36 cellular contexts compared by ENCODE assay signal in genomic region chr15:88288661-88289060, GRCh38. TPM values are rescaled to one million over a fixed set of nuclear protein-coding genes. Genes with fewer than 3 reads are reported as not detected.
"Had no signal": no experiment of that assay in that cellular context is flagged by ENCODE, and none has a peak within 500 bp of the region (broad histone marks: within the 10 kb centered on the region; RNA-seq: fewer than 3 reads in every experiment).

No MANE protein-coding gene starts in this region.

- H3K36me3 ChIP-seq: adrenal gland, brain microvascular endothelial cell, breast epithelium had no signal

- H3K4me3 ChIP-seq: adrenal gland, body of pancreas, breast epithelium had no signal

- DNase-seq: activated B cell treated with CpG ODN at 0.5 μM for 24 hours; activated CD4-positive, alpha-beta memory T cell treated with anti-CD3 and anti-CD28 coated beads for 36 hours; activated CD4-positive, alpha-beta T cell treated with anti-CD3 and anti-CD28 coated beads for 4 hours; activated CD4-positive, alpha-beta T cell treated with anti-CD3 and anti-CD28 coated beads, Interleukin-2, amount 10 ng/mL, durations not matched to agents 24 days and 14 days; activated CD4-positive, alpha-beta T cell treated with anti-CD3 and anti-CD28 coated beads, Interleukin-2, amount 50 U/mL, for 1 hour; activated CD4-positive, alpha-beta T cell treated with anti-CD3 and anti-CD28 coated beads, Interleukin-2, amount 50 U/mL, for 4 hours; activated CD4-positive, CD25-positive, alpha-beta regulatory T cell treated with anti-CD3 and anti-CD28 coated beads, Interleukin-2, amount 50 U/mL, for 72 hours; activated CD8-positive, alpha-beta memory T cell treated with anti-CD3 and anti-CD28 coated beads, Interleukin-2, amount 50 U/mL, for 4 hours; activated CD8-positive, alpha-beta T cell treated with anti-CD3 and anti-CD28 coated beads for 36 hours; activated effector memory CD4-positive, alpha-beta T cell treated with anti-CD3 and anti-CD28 coated beads, Interleukin-2, amount 50 U/mL, for 16 hours; activated gamma-delta T cell treated with Interleukin-2 at 50 U/mL for 16 hours; activated naive CD4-positive, alpha-beta T cell; activated naive CD4-positive, alpha-beta T cell treated with anti-CD3 and anti-CD28 coated beads for 36 hours; activated naive CD4-positive, alpha-beta T cell treated with anti-CD3 and anti-CD28 coated beads, Interleukin-2, amount 50 U/mL, for 16 hours; activated naive CD8-positive, alpha-beta T cell treated with anti-CD3 and anti-CD28 coated beads, Interleukin-2, amount 10 ng/mL, durations not matched to agents 7 days and 5 days; activated T-cell treated with anti-CD3 and anti-CD28 coated beads for 4 hours; activated T-cell treated with anti-CD3 and anti-CD28 coated beads, Interleukin-2, amount 50 U/mL, for 1 hour; activated T-cell treated with anti-CD3 and anti-CD28 coated beads, Interleukin-2, amount 50 U/mL, for 4 hours; activated T-cell treated with anti-CD3 and anti-CD28 coated beads, Interleukin-2, amount 50 U/mL, for 72 hours; adrenal gland; amniotic stem cell; aorta; brain microvascular endothelial cell; central memory CD4-positive, alpha-beta T cell; T-helper 1 cell; T-helper 2 cell; T-helper 9 cell had no signal

- H3K4me1 ChIP-seq: adrenal gland, body of pancreas, breast epithelium had no signal

- H3K27me3 ChIP-seq: body of pancreas, brain microvascular endothelial cell had no signal

- H3K4me3 Mint-ChIP-seq: activated B cell treated with CpG ODN at 0.5 μM for 24 hours; activated CD4-positive, alpha-beta memory T cell treated with anti-CD3 and anti-CD28 coated beads for 36 hours; activated CD4-positive, alpha-beta T cell treated with anti-CD3 and anti-CD28 coated beads, Interleukin-2, amount 10 ng/mL, durations not matched to agents 24 days and 14 days; activated CD8-positive, alpha-beta T cell treated with anti-CD3 and anti-CD28 coated beads for 36 hours; activated naive CD4-positive, alpha-beta T cell treated with anti-CD3 and anti-CD28 coated beads for 36 hours; activated naive CD8-positive, alpha-beta T cell treated with anti-CD3 and anti-CD28 coated beads, Interleukin-2, amount 10 ng/mL, durations not matched to agents 7 days and 5 days; activated T-cell treated with anti-CD3 and anti-CD28 coated beads, Interleukin-2, amount 50 U/mL, for 4 hours; activated T-cell treated with anti-CD3 and anti-CD28 coated beads, Interleukin-2, amount 50 U/mL, for 72 hours; activated T-helper 1 cell treated with anti-CD3 and anti-CD28 coated beads, Interleukin-12 subunit alpha, Interleukin-12 subunit beta, Interleukin-2, Interleukin-4 antibody, amounts not matched to agents 30 ng/mL and 10 ng/mL and 1 ng/mL, durations not matched to agents 14 hours and 24 hours and 36 hours; activated T-helper 17 cell treated with anti-CD3 and anti-CD28 coated beads, Interleukin-2, amount 50 U/mL, for 72 hours; T-helper 1 cell treated with Interleukin-12 subunit alpha and Interleukin-12 subunit beta and Interleukin-4 antibody, amounts not matched to agents 30 μg/mL and 1 μg/mL, for 36 hours; T-helper 2 cell treated with Interferon-gamma antibody and Interleukin-4, amounts not matched to agents 5 μg/mL and 100 μg/mL, for 36 hours had no signal

- H3K9me3 Mint-ChIP-seq: activated B cell treated with CpG ODN at 0.5 μM for 24 hours; activated CD4-positive, alpha-beta memory T cell treated with anti-CD3 and anti-CD28 coated beads for 36 hours; activated CD4-positive, alpha-beta T cell treated with anti-CD3 and anti-CD28 coated beads, Interleukin-2, amount 10 ng/mL, durations not matched to agents 24 days and 14 days; activated CD8-positive, alpha-beta T cell treated with anti-CD3 and anti-CD28 coated beads for 36 hours; activated naive CD4-positive, alpha-beta T cell treated with anti-CD3 and anti-CD28 coated beads for 36 hours; activated naive CD4-positive, alpha-beta T cell treated with anti-CD3 and anti-CD28 coated beads, Interleukin-2, amount 50 U/mL, for 72 hours; activated naive CD8-positive, alpha-beta T cell treated with anti-CD3 and anti-CD28 coated beads, Interleukin-2, amount 10 ng/mL, durations not matched to agents 7 days and 5 days; activated T-cell treated with anti-CD3 and anti-CD28 coated beads, Interleukin-2, amount 50 U/mL, for 4 hours; activated T-cell treated with anti-CD3 and anti-CD28 coated beads, Interleukin-2, amount 50 U/mL, for 72 hours; activated T-helper 1 cell treated with anti-CD3 and anti-CD28 coated beads, Interleukin-12 subunit alpha, Interleukin-12 subunit beta, Interleukin-2, Interleukin-4 antibody, amounts not matched to agents 30 ng/mL and 10 ng/mL and 1 ng/mL, durations not matched to agents 14 hours and 24 hours and 36 hours; activated T-helper 17 cell treated with anti-CD3 and anti-CD28 coated beads, Interleukin-2, amount 50 U/mL, for 72 hours; T-helper 1 cell treated with Interleukin-12 subunit alpha and Interleukin-12 subunit beta and Interleukin-4 antibody, amounts not matched to agents 30 μg/mL and 1 μg/mL, for 36 hours; T-helper 2 cell treated with Interferon-gamma antibody and Interleukin-4, amounts not matched to agents 5 μg/mL and 100 μg/mL, for 36 hours had no signal

- H3K36me3 Mint-ChIP-seq: activated CD4-positive, alpha-beta memory T cell treated with anti-CD3 and anti-CD28 coated beads for 36 hours; activated naive CD4-positive, alpha-beta T cell treated with anti-CD3 and anti-CD28 coated beads, Interleukin-2, amount 50 U/mL, for 72 hours; activated naive CD8-positive, alpha-beta T cell treated with anti-CD3 and anti-CD28 coated beads, Interleukin-2, amount 10 ng/mL, durations not matched to agents 7 days and 5 days had no signal

- H3K27ac Mint-ChIP-seq: activated B cell treated with CpG ODN at 0.5 μM for 24 hours; activated CD4-positive, alpha-beta memory T cell treated with anti-CD3 and anti-CD28 coated beads for 36 hours; activated CD4-positive, alpha-beta T cell treated with anti-CD3 and anti-CD28 coated beads, Interleukin-2, amount 10 ng/mL, durations not matched to agents 24 days and 14 days; activated CD8-positive, alpha-beta T cell treated with anti-CD3 and anti-CD28 coated beads for 36 hours; activated naive CD4-positive, alpha-beta T cell treated with anti-CD3 and anti-CD28 coated beads for 36 hours; activated naive CD4-positive, alpha-beta T cell treated with anti-CD3 and anti-CD28 coated beads, Interleukin-2, amount 50 U/mL, for 72 hours; activated naive CD8-positive, alpha-beta T cell treated with anti-CD3 and anti-CD28 coated beads, Interleukin-2, amount 10 ng/mL, durations not matched to agents 7 days and 5 days; activated T-cell treated with anti-CD3 and anti-CD28 coated beads, Interleukin-2, amount 50 U/mL, for 72 hours; activated T-helper 1 cell treated with anti-CD3 and anti-CD28 coated beads, Interleukin-12 subunit alpha, Interleukin-12 subunit beta, Interleukin-2, Interleukin-4 antibody, amounts not matched to agents 30 ng/mL and 10 ng/mL and 1 ng/mL, durations not matched to agents 14 hours and 24 hours and 36 hours; activated T-helper 17 cell treated with anti-CD3 and anti-CD28 coated beads, Interleukin-2, amount 50 U/mL, for 72 hours; T-helper 1 cell treated with Interleukin-12 subunit alpha and Interleukin-12 subunit beta and Interleukin-4 antibody, amounts not matched to agents 30 μg/mL and 1 μg/mL, for 36 hours; T-helper 2 cell treated with Interferon-gamma antibody and Interleukin-4, amounts not matched to agents 5 μg/mL and 100 μg/mL, for 36 hours had no signal

- H3K9me3 ChIP-seq: adrenal gland, body of pancreas, breast epithelium had no signal

- H3K27ac ChIP-seq: adrenal gland, body of pancreas, brain microvascular endothelial cell, breast epithelium, VCaP had no signal

- H3K4me1 Mint-ChIP-seq: activated CD4-positive, alpha-beta T cell treated with anti-CD3 and anti-CD28 coated beads, Interleukin-2, amount 10 ng/mL, durations not matched to agents 24 days and 14 days; activated naive CD8-positive, alpha-beta T cell treated with anti-CD3 and anti-CD28 coated beads, Interleukin-2, amount 10 ng/mL, durations not matched to agents 7 days and 5 days; activated T-helper 17 cell treated with anti-CD3 and anti-CD28 coated beads, Interleukin-2, amount 50 U/mL, for 72 hours had no signal

RNA-seq across cellular contexts. Expression of gene NTRK3, which starts 32.1 kb away (rescaled TPM):
- total RNA-seq: activated B cell treated with CpG ODN at 0.5 μM for 24 hours; activated CD8-positive, alpha-beta memory T cell treated with anti-CD3 and anti-CD28 coated beads for 36 hours; activated CD8-positive, alpha-beta T cell treated with anti-CD3 and anti-CD28 coated beads for 36 hours; activated naive CD8-positive, alpha-beta T cell treated with anti-CD3 and anti-CD28 coated beads, Interleukin-2, amount 10 ng/mL, durations not matched to agents 7 days and 5 days had no signal
